ENCODE assay signal across 14 cellular contexts in genomic region chr2:237408280-237408679, GRCh38. TPM values are rescaled to one million over a fixed set of nuclear protein-coding genes. Genes with fewer than 3 reads are reported as not detected.
A peak's percentile ranks its signal among the peaks of the same experiment; 100 is the strongest.
DNase-seq lines count a peak whose midpoint lies in the region; ATAC-seq and TF ChIP-seq lines count a peak whose summit lies in the region.
"Had no signal": no experiment of that assay in that cellular context is flagged by ENCODE, and none has a peak within 500 bp of the region (broad histone marks: within the 10 kb centered on the region; RNA-seq: fewer than 3 reads in every experiment).

No MANE protein-coding gene starts in this region.

- TF ChIP-seq CTCF in GM23338 (conservative IDR thresholded peaks at IDR 0.05; ENCODE audit: low read depth in 2 of 2) = no peak

- H3K4me1 ChIP-seq in GM23338 (ENCODE audit: insufficient read depth) (peaks cover under 1% of the 10 kb centered on the region; the same call in 1 of the 2 replicates), esophagus (ENCODE audit: control insufficient read depth in 2 of 2, insufficient read depth in 2 of 2, low read length in 1 of 2) (no peaks in the 10 kb centered on the region), muscle layer of colon (ENCODE audit: insufficient read depth, low read length) (peaks cover 50% of the 10 kb centered on the region), subcutaneous abdominal adipose tissue (ENCODE audit: control insufficient read depth in 5 of 5, insufficient read depth in 5 of 5, low read length in 5 of 5) (peaks cover 10 to 78% (median 52%) of the 10 kb centered on the region in 5 donors)

- no peak overlapping the region for H3K27ac ChIP-seq in GM23338 (ENCODE audit: low read depth)
- H3K27ac ChIP-seq in esophagus (ENCODE audit: low read depth in 2 of 2, low read length in 1 of 2) = peak overlapping the region; percentile 30 to 39
- H3K27ac ChIP-seq in muscle layer of colon (ENCODE audit: low read depth, low read length) = peak overlapping the region; percentile 25
- H3K27ac ChIP-seq in subcutaneous abdominal adipose tissue (ENCODE audit: low read depth, low read length) = peak overlapping the region; percentile 92
- H3K27ac ChIP-seq: SJSA1 had no signal

- ATAC-seq in GM23338 (no peak), GM18502 (IDR thresholded peaks at IDR 0.05; ENCODE audit: poor library complexity, unreplicated experiment) (no peak), GM21360 (IDR thresholded peaks at IDR 0.05; ENCODE audit: unreplicated experiment) (no peak)
- ATAC-seq: CD8-positive, alpha-beta T cell; naive thymus-derived CD8-positive, alpha-beta T cell; WTC11 had no signal

- no peaks in the 10 kb centered on the region for H3K79me2 ChIP-seq in GM23338 (replicated peaks; ENCODE audit: insufficient read depth)

- H3K4me3 ChIP-seq in GM23338 (no peak overlapping the region), esophagus (ENCODE audit: low read depth in 1 of 2, low read length in 2 of 2) (no peak overlapping the region), muscle layer of colon (ENCODE audit: low read depth in 1 of 2, low read length in 2 of 2) (peak overlapping the region in 1 of 2 donors; percentile 36), subcutaneous abdominal adipose tissue (ENCODE audit: low read depth in 1 of 5, low read length in 5 of 5) (peak overlapping the region in 4 of 5 donors; percentile 5 to 50 (median 15))
- H3K4me3 ChIP-seq: SJSA1 had no signal

- no peaks in the 10 kb centered on the region for H3K9me3 ChIP-seq in esophagus (ENCODE audit: control insufficient read depth in 2 of 2, insufficient read depth in 1 of 2, low read depth in 1 of 2, low read length in 1 of 2)
- no peaks in the 10 kb centered on the region for H3K9me3 ChIP-seq in muscle layer of colon (ENCODE audit: low read length)
- H3K9me3 ChIP-seq in subcutaneous abdominal adipose tissue (ENCODE audit: control insufficient read depth in 5 of 5, low read length in 5 of 5) = no peaks in the 10 kb centered on the region
- H3K9me3 ChIP-seq: SJSA1 had no signal

- H3K4me1 Mint-ChIP-seq in GM23338 = peaks cover 18% of the 10 kb centered on the region
- H3K4me1 Mint-ChIP-seq: naive thymus-derived CD8-positive, alpha-beta T cell had no signal

- no peak overlapping the region for H3K27ac Mint-ChIP-seq in GM23338
- H3K27ac Mint-ChIP-seq: CD8-positive, alpha-beta T cell; WTC11 had no signal

- H3K4me2 ChIP-seq in GM23338 = no peak overlapping the region

- no peaks in the 10 kb centered on the region for H3K36me3 Mint-ChIP-seq in GM23338 (ENCODE audit: low read depth)
- H3K36me3 Mint-ChIP-seq: CD8-positive, alpha-beta T cell; WTC11 had no signal

- DNase-seq in GM23338 (ENCODE audit: low spot score) (no peak), amygdala (lab: John Stamatoyannopoulos, UW) (no peak), NCI-H187 treated with DMSO at 0.1 percent for 48 hours (lab: John Stamatoyannopoulos, UW) (no peak)
- DNase-seq: activated T-cell treated with anti-CD3 and anti-CD28 coated beads for 4 hours; CD8-positive, alpha-beta T cell; naive thymus-derived CD8-positive, alpha-beta T cell; NCI-H1105 had no signal

- peak overlapping the region; percentile 79 for H2AFZ ChIP-seq in GM23338

- H3K9me3 Mint-ChIP-seq in GM23338 = no peaks in the 10 kb centered on the region
- H3K9me3 Mint-ChIP-seq: CD8-positive, alpha-beta T cell; naive thymus-derived CD8-positive, alpha-beta T cell; WTC11 had no signal

- no peaks in the 10 kb centered on the region for H3F3A ChIP-seq in GM23338 (replicated peaks; ENCODE audit: low read depth)

- H3K36me3 ChIP-seq in GM23338 (ENCODE audit: insufficient read depth) (no peaks in the 10 kb centered on the region), esophagus (ENCODE audit: control insufficient read depth in 2 of 2, insufficient read depth in 2 of 2, low read length in 1 of 2) (no peaks in the 10 kb centered on the region), muscle layer of colon (ENCODE audit: insufficient read depth, low read length) (no peaks in the 10 kb centered on the region), subcutaneous abdominal adipose tissue (ENCODE audit: control insufficient read depth in 5 of 5, insufficient read depth in 5 of 5, low read length in 5 of 5) (no peaks in the 10 kb centered on the region)

- no peaks in the 10 kb centered on the region for H4K20me1 ChIP-seq in GM23338 (replicated peaks; ENCODE audit: insufficient read depth)

- H3K9ac ChIP-seq in muscle layer of colon (ENCODE audit: low read length) = peak overlapping the region; percentile 37
- peak overlapping the region in 1 of 5 donors; percentile 52 for H3K9ac ChIP-seq in subcutaneous abdominal adipose tissue (ENCODE audit: low read length in 5 of 5)

- H3K9me2 ChIP-seq in GM23338 (ENCODE audit: insufficient read depth) = peaks cover 5% of the 10 kb centered on the region; the same call in 1 of the 2 replicates

- no peaks in the 10 kb centered on the region for H3K27me3 ChIP-seq in GM23338 (ENCODE audit: insufficient read depth)
- H3K27me3 ChIP-seq in esophagus (ENCODE audit: control insufficient read depth in 1 of 2, insufficient read depth in 2 of 2, low read length in 2 of 2) = no peaks in the 10 kb centered on the region
- H3K27me3 ChIP-seq in muscle layer of colon (ENCODE audit: control insufficient read depth in 1 of 2, insufficient read depth in 2 of 2, low read length in 2 of 2) = no peaks in the 10 kb centered on the region
- H3K27me3 ChIP-seq in subcutaneous abdominal adipose tissue (ENCODE audit: control insufficient read depth in 5 of 5, insufficient read depth in 4 of 5, low read length in 5 of 5) = peaks cover 0 to 22% (median 5%) of the 10 kb centered on the region in 5 donors
- H3K27me3 ChIP-seq: SJSA1 had no signal

- no peak overlapping the region for H3K4me3 Mint-ChIP-seq in GM23338
- H3K4me3 Mint-ChIP-seq: CD8-positive, alpha-beta T cell; naive thymus-derived CD8-positive, alpha-beta T cell; WTC11 had no signal

- H3K27me3 Mint-ChIP-seq in GM23338 (ENCODE audit: insufficient read depth, low read depth, poor library complexity) = peaks cover under 1% of the 10 kb centered on the region

- 49 to 60% methylated on average over 8 of the region's 8 CpGs for WGBS in esophagus, 2 donors

TF ChIP-seq in GM23338, 12 proteins besides CTCF, POLR2A, EP300 and RAD21 (continues in another document):
- TF ChIP-seq EZH2phosphoT487 (IDR thresholded peaks at IDR 0.05; ENCODE audit: unreplicated experiment) (no peak), ZNF331 (CRISPR knock-in tag; IDR thresholded peaks at IDR 0.05; ENCODE audit: low read depth) (no peak), CREB1 (CRISPR knock-in tag; IDR thresholded peaks at IDR 0.05; ENCODE audit: low read depth) (no peak), STAT1 (IDR thresholded peaks at IDR 0.05; ENCODE audit: unreplicated experiment) (no peak), EZH2 (IDR thresholded peaks at IDR 0.05; ENCODE audit: low read depth, unreplicated experiment) (no peak), ZNF114 (CRISPR knock-in tag; IDR thresholded peaks at IDR 0.05) (no peak), JUNB (IDR thresholded peaks at IDR 0.05; ENCODE audit: unreplicated experiment) (no peak), NANOG (IDR thresholded peaks at IDR 0.05; ENCODE audit: borderline replicate concordance) (no peak)
- TF ChIP-seq, protein P1, sequence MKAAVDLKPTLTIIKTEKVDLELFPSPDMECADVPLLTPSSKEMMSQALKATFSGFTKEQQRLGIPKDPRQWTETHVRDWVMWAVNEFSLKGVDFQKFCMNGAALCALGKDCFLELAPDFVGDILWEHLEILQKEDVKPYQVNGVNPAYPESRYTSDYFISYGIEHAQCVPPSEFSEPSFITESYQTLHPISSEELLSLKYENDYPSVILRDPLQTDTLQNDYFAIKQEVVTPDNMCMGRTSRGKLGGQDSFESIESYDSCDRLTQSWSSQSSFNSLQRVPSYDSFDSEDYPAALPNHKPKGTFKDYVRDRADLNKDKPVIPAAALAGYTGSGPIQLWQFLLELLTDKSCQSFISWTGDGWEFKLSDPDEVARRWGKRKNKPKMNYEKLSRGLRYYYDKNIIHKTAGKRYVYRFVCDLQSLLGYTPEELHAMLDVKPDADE (IDR thresholded peaks at IDR 0.05) = no peak
- TF ChIP-seq, protein P2, sequence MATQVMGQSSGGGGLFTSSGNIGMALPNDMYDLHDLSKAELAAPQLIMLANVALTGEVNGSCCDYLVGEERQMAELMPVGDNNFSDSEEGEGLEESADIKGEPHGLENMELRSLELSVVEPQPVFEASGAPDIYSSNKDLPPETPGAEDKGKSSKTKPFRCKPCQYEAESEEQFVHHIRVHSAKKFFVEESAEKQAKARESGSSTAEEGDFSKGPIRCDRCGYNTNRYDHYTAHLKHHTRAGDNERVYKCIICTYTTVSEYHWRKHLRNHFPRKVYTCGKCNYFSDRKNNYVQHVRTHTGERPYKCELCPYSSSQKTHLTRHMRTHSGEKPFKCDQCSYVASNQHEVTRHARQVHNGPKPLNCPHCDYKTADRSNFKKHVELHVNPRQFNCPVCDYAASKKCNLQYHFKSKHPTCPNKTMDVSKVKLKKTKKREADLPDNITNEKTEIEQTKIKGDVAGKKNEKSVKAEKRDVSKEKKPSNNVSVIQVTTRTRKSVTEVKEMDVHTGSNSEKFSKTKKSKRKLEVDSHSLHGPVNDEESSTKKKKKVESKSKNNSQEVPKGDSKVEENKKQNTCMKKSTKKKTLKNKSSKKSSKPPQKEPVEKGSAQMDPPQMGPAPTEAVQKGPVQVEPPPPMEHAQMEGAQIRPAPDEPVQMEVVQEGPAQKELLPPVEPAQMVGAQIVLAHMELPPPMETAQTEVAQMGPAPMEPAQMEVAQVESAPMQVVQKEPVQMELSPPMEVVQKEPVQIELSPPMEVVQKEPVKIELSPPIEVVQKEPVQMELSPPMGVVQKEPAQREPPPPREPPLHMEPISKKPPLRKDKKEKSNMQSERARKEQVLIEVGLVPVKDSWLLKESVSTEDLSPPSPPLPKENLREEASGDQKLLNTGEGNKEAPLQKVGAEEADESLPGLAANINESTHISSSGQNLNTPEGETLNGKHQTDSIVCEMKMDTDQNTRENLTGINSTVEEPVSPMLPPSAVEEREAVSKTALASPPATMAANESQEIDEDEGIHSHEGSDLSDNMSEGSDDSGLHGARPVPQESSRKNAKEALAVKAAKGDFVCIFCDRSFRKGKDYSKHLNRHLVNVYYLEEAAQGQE (IDR thresholded peaks at IDR 0.05; ENCODE audit: unreplicated experiment) = no peak

RNA-seq across cellular contexts. Expression of gene COL6A3, which starts 5.7 kb away (rescaled TPM):
- total RNA-seq in GM23338 (2014; rRNA removed; shearing (Covaris generic)) = 7.3 and 8.7 TPM in 2 replicates
- 1.2 TPM in 2 replicates for polyA plus RNA-seq in GM23338 (2016; fragmentation: Nextera tagmentation; extraction: Ambion mirVana)
- 10 to 100 TPM in 1 of 2 donors, 1 to 10 TPM in 1; 4.3 to 10.3 TPM for polyA plus RNA-seq in esophagus

Comparison
In these comparisons a context has a peak if more than half of its experiments do, and no peak if none do; other contexts are left out.
1. H3K4me3 ChIP-seq: peak in subcutaneous abdominal adipose tissue (4 of 5); none in GM23338 (single experiment) and esophagus (0 of 2).